17 cellular contexts compared by ENCODE assay signal in the genomic region with DNA sequence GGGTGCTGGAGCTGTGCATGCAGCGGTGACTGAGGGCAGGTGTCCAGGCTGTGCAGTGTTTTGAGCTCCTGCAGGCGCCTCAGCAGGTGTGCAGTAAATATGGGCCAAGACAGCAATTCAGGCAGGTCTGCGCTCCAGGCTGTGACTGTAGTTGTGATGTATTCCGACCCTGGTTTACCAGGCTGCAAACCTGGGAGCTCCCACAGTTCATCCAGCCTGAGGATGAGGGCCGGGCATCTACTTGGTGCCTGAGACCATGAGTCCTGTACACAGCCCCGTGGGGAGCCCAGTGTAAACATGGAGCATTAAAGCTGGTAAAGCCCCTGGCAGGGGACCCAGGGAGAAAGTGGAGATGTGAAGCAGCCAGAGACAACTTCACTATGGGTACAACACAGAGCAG.
"Had no signal": no experiment of that assay in that cellular context is flagged by ENCODE, and none has a peak within 500 bp of the region (broad histone marks: within the 10 kb centered on the region; RNA-seq: fewer than 3 reads in every experiment).

No MANE protein-coding gene starts in this region.

- H3K27ac Mint-ChIP-seq: activated naive CD4-positive, alpha-beta T cell treated with anti-CD3 and anti-CD28 coated beads, Interleukin-2, amount 10 ng/mL, durations not matched to agents 7 days and 5 days; activated T-helper 2 cell treated with anti-CD3 and anti-CD28 coated beads, Interferon-gamma antibody, Interleukin-2, Interleukin-4, amounts not matched to agents 10 μg/mL and 5 μg/mL and 100 μg/mL, durations not matched to agents 14 hours and 24 hours and 36 hours had no signal

- H3K4me1 ChIP-seq: gastroesophageal sphincter, suprapubic skin, upper lobe of left lung had no signal

- H3K4me3 ChIP-seq: gastroesophageal sphincter, left ventricle myocardium inferior, right atrium auricular region, skin epidermis, suprapubic skin, upper lobe of left lung had no signal

- H3K4me3 Mint-ChIP-seq: activated naive CD4-positive, alpha-beta T cell treated with anti-CD3 and anti-CD28 coated beads, Interleukin-2, amount 10 ng/mL, durations not matched to agents 7 days and 5 days had no signal

- ATAC-seq: gastroesophageal sphincter had no signal

- DNase-seq: activated CD4-positive, alpha-beta T cell treated with anti-CD3 and anti-CD28 coated beads for 48 hours; activated naive CD4-positive, alpha-beta T cell treated with anti-CD3 and anti-CD28 coated beads, Interleukin-2, amount 10 ng/mL, durations not matched to agents 7 days and 5 days; activated T-cell treated with anti-CD3 and anti-CD28 coated beads for 4 hours; cortex of kidney; effector CD8-positive, alpha-beta T cell; kidney; left ventricle myocardium inferior; stimulated activated naive CD4-positive, alpha-beta T cell treated with Interleukin-2 at 50 U/mL for 16 hours; SW 1271; upper lobe of left lung had no signal

- H3K9me3 Mint-ChIP-seq: activated naive CD4-positive, alpha-beta T cell treated with anti-CD3 and anti-CD28 coated beads, Interleukin-2, amount 10 ng/mL, durations not matched to agents 7 days and 5 days; activated T-helper 2 cell treated with anti-CD3 and anti-CD28 coated beads, Interferon-gamma antibody, Interleukin-2, Interleukin-4, amounts not matched to agents 10 μg/mL and 5 μg/mL and 100 μg/mL, durations not matched to agents 14 hours and 24 hours and 36 hours had no signal

- H3K27me3 Mint-ChIP-seq: activated naive CD4-positive, alpha-beta T cell treated with anti-CD3 and anti-CD28 coated beads, Interleukin-2, amount 10 ng/mL, durations not matched to agents 7 days and 5 days had no signal

- H3K9me3 ChIP-seq: gastroesophageal sphincter, left ventricle myocardium inferior, neutrophil, right atrium auricular region, suprapubic skin, upper lobe of left lung had no signal

- H3K27ac ChIP-seq: gastroesophageal sphincter, left ventricle myocardium inferior, neutrophil, right atrium auricular region, skin epidermis, suprapubic skin, upper lobe of left lung, VCaP had no signal

- H3K27me3 ChIP-seq: gastroesophageal sphincter, neutrophil, right atrium auricular region, suprapubic skin, upper lobe of left lung had no signal
